Comparison of ENCODE assay signal across 19 cellular contexts in genomic region chr12:93901739-93902138, GRCh38.
"Had no signal": no experiment of that assay in that cellular context is flagged by ENCODE, and none has a peak within 500 bp of the region (broad histone marks: within the 10 kb centered on the region; RNA-seq: fewer than 3 reads in every experiment).

No MANE protein-coding gene starts in this region.

- H3K27me3 ChIP-seq: SJSA1 had no signal

- H3K36me3 ChIP-seq: SJSA1 had no signal

- H3K9me3 ChIP-seq: SJSA1 had no signal

- H3K4me1 ChIP-seq: SJSA1 had no signal

- H3K27ac ChIP-seq: SJSA1, SK-N-MC had no signal

- ATAC-seq: HepG2 had no signal

- H3K4me3 ChIP-seq: SJSA1, SK-N-MC had no signal

- DNase-seq: KBM-7, NCI-H1092, NCI-H1105 treated with DMSO at 0.1 percent for 48 hours, NCI-H1417 treated with DMSO at 0.1 percent for 48 hours, NCI-H146, NCI-H1694 treated with DMSO at 0.1 percent for 48 hours, NCI-H1930, NCI-H2081, NCI-H2107, NCI-H2227 treated with DMSO at 0.1 percent for 48 hours, NCI-H524, NCI-H526 treated with DMSO at 0.1 percent for 48 hours, NCI-H774, Right ventricle myocardium superior, RPMI8226, SIG-M5 had no signal
